Comparison of ENCODE assay signal across 29 cellular contexts in the genomic region with DNA sequence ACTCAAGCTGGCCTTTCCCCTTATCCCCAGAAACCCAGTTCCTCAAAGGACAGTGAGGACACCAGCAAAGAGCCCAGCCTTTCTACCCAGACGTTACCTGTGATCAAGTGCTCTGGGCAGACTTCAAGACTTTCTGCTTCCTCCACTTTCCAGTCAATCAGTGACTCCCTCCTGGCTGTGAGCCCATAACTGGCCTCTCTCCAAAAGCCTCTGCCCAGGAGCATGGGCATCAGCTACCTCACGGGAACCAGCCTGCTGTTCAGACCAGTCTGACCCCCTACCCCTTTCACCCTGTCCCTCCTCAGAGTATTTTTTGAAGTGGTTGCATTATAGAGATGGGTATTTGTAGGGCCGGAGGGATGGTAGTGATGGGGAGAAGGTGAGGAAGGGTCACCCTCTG. TPM values are rescaled to one million over a fixed set of nuclear protein-coding genes. Genes with fewer than 3 reads are reported as not detected.
"Had no signal": no experiment of that assay in that cellular context is flagged by ENCODE, and none has a peak within 500 bp of the region (broad histone marks: within the 10 kb centered on the region; RNA-seq: fewer than 3 reads in every experiment).

No MANE protein-coding gene starts in this region.

- H3K36me3 ChIP-seq: ovary had no signal

- H3K27ac Mint-ChIP-seq: activated naive CD4-positive, alpha-beta T cell treated with anti-CD3 and anti-CD28 coated beads for 36 hours; activated naive CD8-positive, alpha-beta T cell treated with anti-CD3 and anti-CD28 coated beads, Interleukin-2, amount 10 ng/mL, durations not matched to agents 7 days and 5 days; activated T-helper 1 cell treated with anti-CD3 and anti-CD28 coated beads, Interleukin-12 subunit alpha, Interleukin-12 subunit beta, Interleukin-2, Interleukin-4 antibody, amounts not matched to agents 30 ng/mL and 10 ng/mL and 1 ng/mL, durations not matched to agents 14 hours and 24 hours and 36 hours; natural killer cell treated with Interleukin-12 subunit alpha and Interleukin-12 subunit beta and Interleukin-15 and Interleukin-18, amount 100 ng/mL, for 72 hours; T-helper 17 cell had no signal

- ATAC-seq: activated CD4-positive, CD25-positive, alpha-beta regulatory T cell treated with anti-CD3 and anti-CD28 coated beads, Interleukin-2, amount 50 U/mL, for 24 hours; gastrocnemius medialis; psoas muscle; T-helper 17 cell had no signal

- H3K27ac ChIP-seq: gastrocnemius medialis, ovary, psoas muscle, right atrium auricular region, testis, transverse colon, WERI-Rb-1 had no signal

- H3K27me3 Mint-ChIP-seq: activated naive CD8-positive, alpha-beta T cell treated with anti-CD3 and anti-CD28 coated beads, Interleukin-2, amount 10 ng/mL, durations not matched to agents 7 days and 5 days; natural killer cell treated with Interleukin-12 subunit alpha and Interleukin-12 subunit beta and Interleukin-15 and Interleukin-18, amount 100 ng/mL, for 72 hours; T-helper 17 cell had no signal

- H3K4me1 ChIP-seq: gastrocnemius medialis, right atrium auricular region, testis, transverse colon had no signal

- H3K9me3 Mint-ChIP-seq: activated naive CD4-positive, alpha-beta T cell treated with anti-CD3 and anti-CD28 coated beads for 36 hours; activated naive CD8-positive, alpha-beta T cell treated with anti-CD3 and anti-CD28 coated beads, Interleukin-2, amount 10 ng/mL, durations not matched to agents 7 days and 5 days; activated T-helper 1 cell treated with anti-CD3 and anti-CD28 coated beads, Interleukin-12 subunit alpha, Interleukin-12 subunit beta, Interleukin-2, Interleukin-4 antibody, amounts not matched to agents 30 ng/mL and 10 ng/mL and 1 ng/mL, durations not matched to agents 14 hours and 24 hours and 36 hours; natural killer cell treated with Interleukin-12 subunit alpha and Interleukin-12 subunit beta and Interleukin-15 and Interleukin-18, amount 100 ng/mL, for 72 hours had no signal

- H3K4me3 Mint-ChIP-seq: activated naive CD4-positive, alpha-beta T cell treated with anti-CD3 and anti-CD28 coated beads for 36 hours; activated naive CD8-positive, alpha-beta T cell treated with anti-CD3 and anti-CD28 coated beads, Interleukin-2, amount 10 ng/mL, durations not matched to agents 7 days and 5 days; activated T-helper 1 cell treated with anti-CD3 and anti-CD28 coated beads, Interleukin-12 subunit alpha, Interleukin-12 subunit beta, Interleukin-2, Interleukin-4 antibody, amounts not matched to agents 30 ng/mL and 10 ng/mL and 1 ng/mL, durations not matched to agents 14 hours and 24 hours and 36 hours; natural killer cell treated with Interleukin-12 subunit alpha and Interleukin-12 subunit beta and Interleukin-15 and Interleukin-18, amount 100 ng/mL, for 72 hours; T-helper 17 cell had no signal

- DNase-seq: activated CD4-positive, alpha-beta T cell treated with anti-CD3 and anti-CD28 coated beads for 48 hours; activated CD4-positive, alpha-beta T cell treated with anti-CD3 and anti-CD28 coated beads, Interleukin-2, amount 50 U/mL, for 48 hours; activated CD8-positive, alpha-beta memory T cell treated with anti-CD3 and anti-CD28 coated beads, Interleukin-2, amount 50 U/mL, for 4 hours; activated effector memory CD4-positive, alpha-beta T cell treated with anti-CD3 and anti-CD28 coated beads, Interleukin-2, amount 50 U/mL, for 16 hours; activated naive CD4-positive, alpha-beta T cell treated with anti-CD3 and anti-CD28 coated beads for 36 hours; activated naive CD8-positive, alpha-beta T cell treated with anti-CD3 and anti-CD28 coated beads, Interleukin-2, amount 10 ng/mL, durations not matched to agents 7 days and 5 days; activated T-cell treated with anti-CD3 and anti-CD28 coated beads, Interleukin-2, amount 50 U/mL, for 1 hour; caudate nucleus; erythroblast; gastrocnemius medialis; glutamatergic neuron; mesenchymal stem cell; ovary; psoas muscle; stimulated activated CD4-positive, alpha-beta T cell treated with anti-CD3 and anti-CD28 coated beads, Interleukin-15, amount 100 ng/mL, for 24 hours; stimulated activated naive CD4-positive, alpha-beta T cell; T-helper 17 cell; T1000; testis; transverse colon; WERI-Rb-1 had no signal

- H3K4me3 ChIP-seq: ascending aorta, gastrocnemius medialis, ovary, psoas muscle, right atrium auricular region, testis, transverse colon had no signal

- H3K27me3 ChIP-seq: ascending aorta, gastrocnemius medialis, ovary, right atrium auricular region, testis, transverse colon had no signal

- H3K4me1 Mint-ChIP-seq: activated naive CD8-positive, alpha-beta T cell treated with anti-CD3 and anti-CD28 coated beads, Interleukin-2, amount 10 ng/mL, durations not matched to agents 7 days and 5 days; T-helper 17 cell had no signal

- FAIRE-seq: islet of Langerhans, urothelium cell line had no signal

- H3K9me3 ChIP-seq: ascending aorta, gastrocnemius medialis, ovary, psoas muscle, right atrium auricular region, testis, transverse colon had no signal

RNA-seq across cellular contexts. Expression of gene CYP27A1, which starts 27.7 kb away (rescaled TPM):
- total RNA-seq: activated CD8-positive, alpha-beta memory T cell treated with anti-CD3 and anti-CD28 coated beads for 36 hours; activated naive CD4-positive, alpha-beta T cell treated with anti-CD3 and anti-CD28 coated beads for 36 hours had no signal
